Comparison of ENCODE assay signal across 9 cellular contexts in genomic region chr3:13072239-13073041, GRCh38. TPM values are rescaled to one million over a fixed set of nuclear protein-coding genes. Genes with fewer than 3 reads are reported as not detected.
DNase-seq lines count a peak whose midpoint lies in the region; ATAC-seq and TF ChIP-seq lines count a peak whose summit lies in the region.
"Had no signal": no experiment of that assay in that cellular context is flagged by ENCODE, and none has a peak within 500 bp of the region (broad histone marks: within the 10 kb centered on the region; RNA-seq: fewer than 3 reads in every experiment).

No MANE protein-coding gene starts in this region.

- H3K27ac ChIP-seq in KOPT-K1 (ENCODE audit: low read depth, low read length, poor library complexity, severe bottlenecking) (peak overlapping the region; percentile 100), ascending aorta (peak overlapping the region; percentile 11 to 16)
- H3K27ac ChIP-seq: SK-N-MC had no signal

- H3K4me3 Mint-ChIP-seq in natural killer cell (peak overlapping the region; percentile 82), progenitor cell of endocrine pancreas (ENCODE audit: low read depth) (no peak overlapping the region)

- H3K4me3 ChIP-seq in GM12865 (ENCODE audit: low read depth, low read length): peak overlapping the region; percentile 45
- H3K4me3 ChIP-seq in ascending aorta: peak overlapping the region; percentile 44 to 58
- H3K4me3 ChIP-seq: SK-N-MC had no signal

- peak overlapping the region; percentile 93 to 94 for H3K27ac Mint-ChIP-seq in natural killer cell
- no peak overlapping the region for H3K27ac Mint-ChIP-seq in progenitor cell of endocrine pancreas

- H3K36me3 Mint-ChIP-seq in natural killer cell (no peaks in the 10 kb centered on the region), progenitor cell of endocrine pancreas (ENCODE audit: insufficient read depth) (no peaks in the 10 kb centered on the region)

- no peaks in the 10 kb centered on the region for H3K27me3 ChIP-seq in ascending aorta

- peaks cover 0 to 7% of the 10 kb centered on the region in 2 donors for H3K27me3 Mint-ChIP-seq in natural killer cell (ENCODE audit: low read depth in 2 of 2)
- H3K27me3 Mint-ChIP-seq in progenitor cell of endocrine pancreas: peaks cover 58% of the 10 kb centered on the region

- TF ChIP-seq CTCF in GM12865 (IDR thresholded peaks at IDR 0.05; ENCODE audit: insufficient read depth, low read depth, low read length, missing control alignments) (no peak), ascending aorta (IDR thresholded peaks at IDR 0.05) (no peak), natural killer cell (IDR thresholded peaks at IDR 0.05) (no peak), progenitor cell of endocrine pancreas (IDR thresholded peaks at IDR 0.05; ENCODE audit: unreplicated experiment) (no peak)

- DNase-seq in GM12865 (ENCODE audit: low read depth): peak; percentile 68
- peak; percentile 33 to 79 for DNase-seq in ascending aorta (ENCODE audit: low spot score in 2 of 2)
- peak; percentile 39 for DNase-seq in natural killer cell
- DNase-seq in progenitor cell of endocrine pancreas (ENCODE audit: low spot score, unreplicated experiment): no peak
- no peak for DNase-seq in NCI-H524 treated with DMSO at 0.1 percent for 48 hours (lab: John Stamatoyannopoulos, UW)
- DNase-seq in NCI-H1048 (lab: John Stamatoyannopoulos, UW): no peak

- H3K9me3 ChIP-seq in KOPT-K1 (ENCODE audit: insufficient read depth, low read length, poor library complexity, severe bottlenecking) (no peaks in the 10 kb centered on the region), ascending aorta (no peaks in the 10 kb centered on the region)

- ATAC-seq in GM21423 (IDR thresholded peaks at IDR 0.05; ENCODE audit: unreplicated experiment): peak; percentile 45
- peak in 1 of 3 donors; percentile 24 for ATAC-seq in natural killer cell

- no peaks in the 10 kb centered on the region for H3K9me3 Mint-ChIP-seq in natural killer cell
- H3K9me3 Mint-ChIP-seq in progenitor cell of endocrine pancreas (ENCODE audit: low read depth): no peaks in the 10 kb centered on the region

- peaks cover 4 to 22% of the 10 kb centered on the region in 2 donors for H3K4me1 ChIP-seq in ascending aorta

- H3K36me3 ChIP-seq in KOPT-K1 (ENCODE audit: insufficient read depth, low read length) (no peaks in the 10 kb centered on the region), ascending aorta (no peaks in the 10 kb centered on the region)

- H3K4me1 Mint-ChIP-seq in natural killer cell (peaks cover 34 to 48% of the 10 kb centered on the region in 2 donors), progenitor cell of endocrine pancreas (ENCODE audit: low read depth) (peaks cover 1% of the 10 kb centered on the region)

- intact Hi-C loops in ascending aorta (cut with DNase I): loop anchor here (2.0 kb wide), 2 partner anchors 50 to 78 kb away; no protein-coding TSS in a partner anchor
- intact Hi-C loops in natural killer cell (cut with micrococcal nuclease): no loop called here

RNA-seq across cellular contexts. Expression of gene IQSEC1, which starts 0.8 kb away (rescaled TPM):
- 148 TPM for total RNA-seq in ascending aorta
- 100 to 1,000 TPM; 124 to 189 (median 138) TPM for total RNA-seq in natural killer cell
- total RNA-seq in progenitor cell of endocrine pancreas: 33.2 and 34.2 TPM in 2 replicates

Comparison
In these comparisons a context has a peak if more than half of its experiments do, and no peak if none do; other contexts are left out.
1. DNase-seq: peak in GM12865 (single experiment), ascending aorta (2 of 2) and natural killer cell (single experiment); none in progenitor cell of endocrine pancreas (single experiment), NCI-H524 treated with DMSO at 0.1 percent for 48 hours (single experiment) and NCI-H1048 (single experiment).